12 cellular contexts compared by ENCODE assay signal in genomic region chr17:6279659-6280058, GRCh38.
DNase-seq lines count a peak whose midpoint lies in the region; ATAC-seq, FAIRE-seq and TF ChIP-seq lines count a peak whose summit lies in the region.
"Had no signal": no experiment of that assay in that cellular context is flagged by ENCODE, and none has a peak within 500 bp of the region (broad histone marks: within the 10 kb centered on the region; RNA-seq: fewer than 3 reads in every experiment).

No MANE protein-coding gene starts in this region.

- no peaks in the 10 kb centered on the region for H3K4me1 Mint-ChIP-seq in activated naive CD4-positive, alpha-beta T cell treated with anti-CD3 and anti-CD28 coated beads for 36 hours (ENCODE audit: low read depth)
- H3K4me1 Mint-ChIP-seq in type B pancreatic cell (ENCODE audit: unreplicated experiment), result no peaks in the 10 kb centered on the region

- H3K4me3 Mint-ChIP-seq in activated naive CD4-positive, alpha-beta T cell treated with anti-CD3 and anti-CD28 coated beads for 36 hours, result no peak overlapping the region
- no peak overlapping the region for H3K4me3 Mint-ChIP-seq in type B pancreatic cell

- CTCF ChIA-PET in activated naive CD4-positive, alpha-beta T cell treated with anti-CD3 and anti-CD28 coated beads for 36 hours (lab: Charles Lee), result interaction anchor here (0.6 kb wide), 1 partner anchor 123 kb away, joined by 5 read pairs; no protein-coding TSS in a partner anchor
- CTCF ChIA-PET in endothelial cell of umbilical vein (lab: Charles Lee), result interaction anchor here (0.7 to 1.3 kb wide), 6 partner anchors 10 to 688 kb away, joined by 3 to 6 read pairs (median 3); no protein-coding TSS in a partner anchor

- no peaks in the 10 kb centered on the region for H3K9me3 Mint-ChIP-seq in activated naive CD4-positive, alpha-beta T cell treated with anti-CD3 and anti-CD28 coated beads for 36 hours
- H3K9me3 Mint-ChIP-seq in activated naive CD4-positive, alpha-beta T cell treated with anti-CD3 and anti-CD28 coated beads, Interleukin-2, amount 50 U/mL, for 72 hours, result no peaks in the 10 kb centered on the region
- H3K9me3 Mint-ChIP-seq in type B pancreatic cell, result no peaks in the 10 kb centered on the region

- TF ChIP-seq EP300 in ovary (IDR thresholded peaks at IDR 0.05) (no peak), stomach (IDR thresholded peaks at IDR 0.05) (no peak)

- H3K27me3 Mint-ChIP-seq in activated naive CD4-positive, alpha-beta T cell treated with anti-CD3 and anti-CD28 coated beads for 36 hours (ENCODE audit: low read depth), result peaks cover 16% of the 10 kb centered on the region
- H3K27me3 Mint-ChIP-seq in type B pancreatic cell, result peaks cover 11% of the 10 kb centered on the region

- peak; percentile 50 for DNase-seq in activated naive CD4-positive, alpha-beta T cell treated with anti-CD3 and anti-CD28 coated beads for 36 hours
- DNase-seq in activated naive CD4-positive, alpha-beta T cell treated with anti-CD3 and anti-CD28 coated beads, Interleukin-2, amount 50 U/mL, for 72 hours (ENCODE audit: low spot score in 2 of 2), result no peak
- DNase-seq in NCI-H524 treated with DMSO at 0.1 percent for 48 hours (lab: John Stamatoyannopoulos, UW), result peak; percentile 5
- peak; percentile 28 for DNase-seq in endothelial cell of umbilical vein (ENCODE audit: low read depth, low spot score)
- DNase-seq in type B pancreatic cell (ENCODE audit: extremely low spot score, unreplicated experiment), result no peak
- DNase-seq in ovary, result no peak
- DNase-seq in stomach, result no peak
- no peak for DNase-seq in dedifferentiated amniotic fluid mesenchymal stem cell (ENCODE audit: extremely low spot score)
- DNase-seq: C1 segment of cervical spinal cord had no signal

- H3K36me3 Mint-ChIP-seq in activated naive CD4-positive, alpha-beta T cell treated with anti-CD3 and anti-CD28 coated beads for 36 hours (ENCODE audit: low read depth), result no peaks in the 10 kb centered on the region
- H3K36me3 Mint-ChIP-seq in activated naive CD4-positive, alpha-beta T cell treated with anti-CD3 and anti-CD28 coated beads, Interleukin-2, amount 50 U/mL, for 72 hours, result no peaks in the 10 kb centered on the region
- no peaks in the 10 kb centered on the region for H3K36me3 Mint-ChIP-seq in type B pancreatic cell

- intact Hi-C loops in activated naive CD4-positive, alpha-beta T cell treated with anti-CD3 and anti-CD28 coated beads for 36 hours (cut with micrococcal nuclease), result loop anchor here (1.0 to 5.0 kb wide), 2 partner anchors 134 to 687 kb away; no protein-coding TSS in a partner anchor
- intact Hi-C loops in endothelial cell of umbilical vein (cut with micrococcal nuclease), result no loop called here
- intact Hi-C loops in ovary (cut with DNase I), result loop anchor here in 1 of 4 donors (5.0 kb wide), 1 partner anchor 642 kb away; no protein-coding TSS in a partner anchor
- intact Hi-C loops in stomach (cut with DNase I; ENCODE audit: low total_unique reads), result no loop called here

- no TSS peak for BruUV-seq in endothelial cell of umbilical vein (replicated peaks; lab: Mats Ljungman, UMichigan)

- H3K27me3 ChIP-seq in endothelial cell of umbilical vein (ENCODE audit: control insufficient read depth in 2 of 2, insufficient read depth in 2 of 2, low read length in 2 of 2), result peaks cover 0 to 2% of the 10 kb centered on the region in 2 experiments
- H3K27me3 ChIP-seq in ovary, result no peaks in the 10 kb centered on the region
- H3K27me3 ChIP-seq in stomach, result peaks cover 0 to 14% (median 0%) of the 10 kb centered on the region in 3 donors
- H3K27me3 ChIP-seq: thyroid gland had no signal

- no peak overlapping the region for H3K4me2 ChIP-seq in endothelial cell of umbilical vein (ENCODE audit: insufficient read depth, low read length)

- H3K4me3 ChIP-seq in endothelial cell of umbilical vein (replicated peaks in 1 of 3; ENCODE audit: insufficient read depth in 1 of 3, low read depth in 1 of 3, low read length in 3 of 3), result no peak overlapping the region
- no peak overlapping the region for H3K4me3 ChIP-seq in ovary
- H3K4me3 ChIP-seq in stomach, result no peak overlapping the region
- H3K4me3 ChIP-seq: thyroid gland had no signal

- no peak overlapping the region for H3K9ac ChIP-seq in endothelial cell of umbilical vein (replicated peaks; ENCODE audit: extremely low read depth, insufficient read depth, low read length)

- TF ChIP-seq POLR2A in endothelial cell of umbilical vein (IDR thresholded peaks at IDR 0.05; ENCODE audit: low read depth, low read length), result no peak
- no peak for TF ChIP-seq POLR2A in ovary (IDR thresholded peaks at IDR 0.05)
- no peak for TF ChIP-seq POLR2A in stomach (IDR thresholded peaks at IDR 0.05)

- no peak overlapping the region for H3K27ac Mint-ChIP-seq in activated naive CD4-positive, alpha-beta T cell treated with anti-CD3 and anti-CD28 coated beads for 36 hours
- H3K27ac Mint-ChIP-seq in activated naive CD4-positive, alpha-beta T cell treated with anti-CD3 and anti-CD28 coated beads, Interleukin-2, amount 50 U/mL, for 72 hours, result no peak overlapping the region
- no peak overlapping the region for H3K27ac Mint-ChIP-seq in type B pancreatic cell

- H3K79me2 ChIP-seq in endothelial cell of umbilical vein (ENCODE audit: control insufficient read depth, insufficient read depth, low read length), result no peaks in the 10 kb centered on the region

- H3K27ac ChIP-seq in endothelial cell of umbilical vein (ENCODE audit: insufficient read depth, low read depth, low read length) (no peak overlapping the region), ovary (no peak overlapping the region), stomach (no peak overlapping the region)
- H3K27ac ChIP-seq: thyroid gland had no signal

- H4K20me1 ChIP-seq in endothelial cell of umbilical vein (replicated peaks; ENCODE audit: control insufficient read depth, extremely low read depth, insufficient read depth, low read length), result no peaks in the 10 kb centered on the region

- dilution Hi-C loops in endothelial cell of umbilical vein (cut with MboI; ENCODE audit: extremely low pct_ligation_motif_present, low sequenced_read_pairs), result no loop called here

- ATAC-seq in activated naive CD4-positive, alpha-beta T cell treated with anti-CD3 and anti-CD28 coated beads, Interleukin-2, amount 50 U/mL, for 72 hours, result no peak

- no peaks in the 10 kb centered on the region for H3K36me3 ChIP-seq in endothelial cell of umbilical vein (ENCODE audit: control insufficient read depth in 2 of 2, extremely low read depth in 1 of 2, insufficient read depth in 2 of 2, low read length in 2 of 2)
- H3K36me3 ChIP-seq in ovary, result no peaks in the 10 kb centered on the region
- no peaks in the 10 kb centered on the region for H3K36me3 ChIP-seq in stomach
- H3K36me3 ChIP-seq: thyroid gland had no signal

- no peaks in the 10 kb centered on the region for H3K9me1 ChIP-seq in endothelial cell of umbilical vein (replicated peaks; ENCODE audit: control insufficient read depth, extremely low read depth, insufficient read depth, low read length)

- POLR2A ChIA-PET in endothelial cell of umbilical vein (lab: Charles Lee), result no interaction called here

- no peaks in the 10 kb centered on the region for H3K9me3 ChIP-seq in endothelial cell of umbilical vein (replicated peaks; ENCODE audit: control insufficient read depth, insufficient read depth, low read length)
- H3K9me3 ChIP-seq in ovary, result no peaks in the 10 kb centered on the region
- H3K9me3 ChIP-seq in stomach, result peaks cover 0 to 9% (median 4%) of the 10 kb centered on the region in 4 donors
- H3K9me3 ChIP-seq: thyroid gland had no signal

- TF ChIP-seq CTCF in endothelial cell of umbilical vein (IDR thresholded peaks at IDR 0.05; ENCODE audit: extremely low read depth in 1 of 2, insufficient read depth in 1 of 2, low read depth in 1 of 2, low read length in 2 of 2), result no peak
- TF ChIP-seq CTCF in type B pancreatic cell (conservative IDR thresholded peaks at IDR 0.05), result peak; percentile 52
- TF ChIP-seq CTCF in ovary (IDR thresholded peaks at IDR 0.05), result no peak
- TF ChIP-seq CTCF in stomach (IDR thresholded peaks at IDR 0.05), result no peak

- H2AFZ ChIP-seq in endothelial cell of umbilical vein (ENCODE audit: low read depth, low read length), result no peak overlapping the region

- H3K4me1 ChIP-seq in endothelial cell of umbilical vein (ENCODE audit: control insufficient read depth, extremely low read depth, insufficient read depth, low read length) (no peaks in the 10 kb centered on the region), ovary (ENCODE audit: insufficient read depth) (no peaks in the 10 kb centered on the region), stomach (no peaks in the 10 kb centered on the region)
- H3K4me1 ChIP-seq: thyroid gland had no signal

- 30 to 32% (median 31%) methylated on average over 7 of the region's 7 CpGs for WGBS in ovary, 3 donors
- 20 to 28% (median 25%) methylated on average over 7 of the region's 7 CpGs for WGBS in stomach, 5 donors

- no peak for FAIRE-seq in endothelial cell of umbilical vein (lab: Jason Lieb, UNC)
- FAIRE-seq: colon, GM19239 had no signal

TF ChIP-seq in endothelial cell of umbilical vein, 7 proteins besides CTCF, POLR2A, EP300 and RAD21:
- TF ChIP-seq EZH2 (IDR thresholded peaks at IDR 0.05; ENCODE audit: borderline replicate concordance, low read depth, low read length, severe bottlenecking), result no peak
- TF ChIP-seq GATA2 (IDR thresholded peaks at IDR 0.05; ENCODE audit: insufficient read depth, insufficient read length, low read depth, low read length), result no peak
- no peak for TF ChIP-seq FOS (IDR thresholded peaks at IDR 0.05; ENCODE audit: borderline replicate concordance, insufficient read depth, low read length)
- TF ChIP-seq JUN (IDR thresholded peaks at IDR 0.05; ENCODE audit: borderline replicate concordance, insufficient read depth, insufficient read length, low read depth), result no peak
- TF ChIP-seq POLR2AphosphoS5 (IDR thresholded peaks at IDR 0.05; ENCODE audit: insufficient read depth, low read depth, low read length), result no peak
- no peak for TF ChIP-seq MYC (IDR thresholded peaks at IDR 0.05; ENCODE audit: low read depth, low read length)
- TF ChIP-seq MAX (IDR thresholded peaks at IDR 0.05; ENCODE audit: insufficient read depth, insufficient read length), result no peak

Comparison
In these comparisons a context has a peak if more than half of its experiments do, and no peak if none do; other contexts are left out.
1. DNase-seq: peak in activated naive CD4-positive, alpha-beta T cell treated with anti-CD3 and anti-CD28 coated beads for 36 hours (single experiment), NCI-H524 treated with DMSO at 0.1 percent for 48 hours (single experiment) and endothelial cell of umbilical vein (single experiment); none in activated naive CD4-positive, alpha-beta T cell treated with anti-CD3 and anti-CD28 coated beads, Interleukin-2, amount 50 U/mL, for 72 hours (0 of 2), type B pancreatic cell (single experiment), ovary (0 of 5), stomach (single experiment) and dedifferentiated amniotic fluid mesenchymal stem cell (single experiment).